35 cellular contexts compared by ENCODE assay signal in genomic region chr18:79825913-79826312, GRCh38. TPM values are rescaled to one million over a fixed set of nuclear protein-coding genes. Genes with fewer than 3 reads are reported as not detected.
DNase-seq lines count a peak whose midpoint lies in the region; ATAC-seq, FAIRE-seq and TF ChIP-seq lines count a peak whose summit lies in the region.
"Had no signal": no experiment of that assay in that cellular context is flagged by ENCODE, and none has a peak within 500 bp of the region (broad histone marks: within the 10 kb centered on the region; RNA-seq: fewer than 3 reads in every experiment).

No MANE protein-coding gene starts in this region.

- CTCF ChIA-PET in HEK293 (lab: Yijun Ruan, JAX): interaction anchor here (0.8 kb wide), 1 partner anchor 346 kb away, joined by 3 read pairs; no protein-coding TSS in a partner anchor

- no peak for FAIRE-seq in GM19239 (lab: Jason Lieb, UNC)
- FAIRE-seq: A549, K562, pancreas had no signal

- peak overlapping the region; percentile 92 for H3K4me2 ChIP-seq in BLaER1
- H3K4me2 ChIP-seq: A549, smooth muscle cell had no signal

- peak; percentile 52 for ATAC-seq in left lobe of liver
- no peak for ATAC-seq in HG02885 (IDR thresholded peaks at IDR 0.05; ENCODE audit: poor library complexity, unreplicated experiment)
- no peak for ATAC-seq in HG02798 (IDR thresholded peaks at IDR 0.05; ENCODE audit: poor library complexity, unreplicated experiment)
- ATAC-seq: A549; K562; stimulated activated naive CD8-positive, alpha-beta T cell treated with anti-CD3 and anti-CD28 coated beads, Interleukin-15, amount 100 ng/mL, for 72 hours; T-cell had no signal

- H3K27ac ChIP-seq in BLaER1 (peak overlapping the region; percentile 89), HEK293 (ENCODE audit: extremely low read depth, low read depth, low read length) (no peak overlapping the region), neutrophil (peak overlapping the region; percentile 73), vagina (no peak overlapping the region)
- H3K27ac ChIP-seq: A549, pancreas, SJSA1, thyroid gland, WERI-Rb-1 had no signal

- POLR2A ChIA-PET in HEK293 (lab: Yijun Ruan, JAX): no interaction called here

- H4K20me1 ChIP-seq in BLaER1: no peaks in the 10 kb centered on the region

- H3K4me1 ChIP-seq in BLaER1 (peaks cover 71% of the 10 kb centered on the region), HEK293 (ENCODE audit: control insufficient read depth, insufficient read depth, low read length) (no peaks in the 10 kb centered on the region), neutrophil (ENCODE audit: control insufficient read depth in 1 of 2, insufficient read depth in 1 of 2, low read depth in 1 of 2, low read length in 1 of 2) (peaks cover 5 to 32% of the 10 kb centered on the region in 2 experiments), vagina (no peaks in the 10 kb centered on the region)
- H3K4me1 ChIP-seq: A549, pancreas, SJSA1, thyroid gland had no signal

- H3K36me3 ChIP-seq in BLaER1: no peaks in the 10 kb centered on the region
- H3K36me3 ChIP-seq in HEK293 (ENCODE audit: control insufficient read depth in 2 of 2, insufficient read depth in 1 of 2, low read length in 2 of 2): no peaks in the 10 kb centered on the region
- H3K36me3 ChIP-seq in neutrophil: no peaks in the 10 kb centered on the region
- H3K36me3 ChIP-seq in vagina: no peaks in the 10 kb centered on the region
- H3K36me3 ChIP-seq: pancreas, SJSA1, thyroid gland, WERI-Rb-1 had no signal

- H3K27me3 ChIP-seq in BLaER1: no peaks in the 10 kb centered on the region
- H3K27me3 ChIP-seq in neutrophil: no peaks in the 10 kb centered on the region
- no peaks in the 10 kb centered on the region for H3K27me3 ChIP-seq in vagina
- H3K27me3 ChIP-seq: pancreas, SJSA1, thyroid gland had no signal

- TF ChIP-seq CTCF in HEK293 (tag by site-specific recombination; IDR thresholded peaks at IDR 0.05): no peak
- TF ChIP-seq CTCF in neutrophil (IDR thresholded peaks at IDR 0.05): no peak
- TF ChIP-seq CTCF in vagina (IDR thresholded peaks at IDR 0.05): no peak

- peak overlapping the region; percentile 79 for H3K9ac ChIP-seq in BLaER1

- TF ChIP-seq POLR2A in vagina (IDR thresholded peaks at IDR 0.05): no peak

- H3K9me3 ChIP-seq in BLaER1 (no peaks in the 10 kb centered on the region), HEK293 (ENCODE audit: control insufficient read depth, insufficient read depth, low read depth, low read length) (no peaks in the 10 kb centered on the region), neutrophil (no peaks in the 10 kb centered on the region), vagina (no peaks in the 10 kb centered on the region)
- H3K9me3 ChIP-seq: A549, pancreas, SJSA1, thyroid gland had no signal

- intact Hi-C loops in vagina (cut with DNase I): no loop called here

- DNase-seq in left lobe of liver (ENCODE audit: low spot score) (no peak), GM19239 (ENCODE audit: insufficient read length, low spot score) (no peak), vagina (ENCODE audit: extremely low spot score in 2 of 2) (no peak)
- DNase-seq: activated naive CD4-positive, alpha-beta T cell; central memory CD4-positive, alpha-beta T cell; COR-L47; dermis blood vessel endothelial cell; DMS79 treated with DMSO at 0.1 percent for 48 hours; endodermal cell; glutamatergic neuron; GOT3; NCI-H1105; NCI-H187; NCI-H2171 treated with DMSO at 0.1 percent for 48 hours; NCI-H510A; nephron progenitor cell; pancreas; stimulated activated CD4-positive, alpha-beta T cell treated with anti-CD3 and anti-CD28 coated beads, Interleukin-1b, Interleukin-23, amount 100 ng/mL, for 48 hours; stimulated activated naive CD8-positive, alpha-beta T cell treated with anti-CD3 and anti-CD28 coated beads, Interleukin-15, amount 100 ng/mL, for 72 hours; T-cell; WERI-Rb-1 had no signal

- H3K4me3 ChIP-seq in BLaER1 (peak overlapping the region; percentile 59), HEK293 (ENCODE audit: low read depth, low read length) (no peak overlapping the region), neutrophil (ENCODE audit: low read depth in 1 of 2, low read length in 1 of 2) (peak overlapping the region in 1 of 2 experiments; percentile 47), vagina (no peak overlapping the region)
- H3K4me3 ChIP-seq: A549, K562, pancreas, SJSA1, smooth muscle cell, thyroid gland had no signal

TF ChIP-seq in HEK293, 187 proteins besides CTCF, POLR2A, EP300 and RAD21:
- TF ChIP-seq ZNF391 (tag by site-specific recombination; IDR thresholded peaks at IDR 0.05; ENCODE audit: borderline replicate concordance, low read depth) (no peak), SCRT1 (tag by site-specific recombination; IDR thresholded peaks at IDR 0.05; ENCODE audit: borderline replicate concordance) (0 out of 2 replicates have a peak, but pooled peaks have one; percentile 48)

RNA-seq across cellular contexts. Expression of gene KCNG2, which starts 28.2 kb away (rescaled TPM):
- total RNA-seq in left lobe of liver (not detected), vagina (not detected)
- total RNA-seq: endodermal cell, HT1080, K562, MCF 10A, mucosa of gallbladder, RPMI7951, SJSA1, smooth muscle cell, T-cell had no signal

Comparison
In these comparisons a context has a peak if more than half of its experiments do, and no peak if none do; other contexts are left out.
1. H3K27ac ChIP-seq: peak in BLaER1 (single experiment) and neutrophil (single experiment); none in HEK293 (single experiment) and vagina (single experiment).